ENCODE assay signal across 30 cellular contexts in the genomic region with DNA sequence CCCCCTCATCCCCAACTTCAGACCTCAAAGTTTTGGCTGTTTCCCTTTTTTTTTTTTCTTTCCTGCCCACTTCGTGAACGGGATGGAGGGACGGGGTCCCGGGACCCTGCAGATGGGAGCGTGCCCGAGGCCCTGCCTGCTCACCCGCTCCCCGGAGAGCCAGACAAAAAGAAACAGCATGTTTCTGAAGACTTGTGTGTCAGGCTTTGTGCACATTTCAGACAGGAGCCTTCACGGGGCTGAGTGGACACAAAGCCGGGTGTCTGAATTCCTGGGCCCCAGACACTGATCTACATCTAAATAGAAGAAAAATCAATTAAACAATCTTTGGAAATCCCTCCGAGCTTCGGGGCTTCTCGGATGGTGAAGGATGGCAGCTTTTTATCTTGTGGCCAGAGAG. TPM values are rescaled to one million over a fixed set of nuclear protein-coding genes. Genes with fewer than 3 reads are reported as not detected.
DNase-seq lines count a peak whose midpoint lies in the region; ATAC-seq, FAIRE-seq and TF ChIP-seq lines count a peak whose summit lies in the region.
"Had no signal": no experiment of that assay in that cellular context is flagged by ENCODE, and none has a peak within 500 bp of the region (broad histone marks: within the 10 kb centered on the region; RNA-seq: fewer than 3 reads in every experiment).

No MANE protein-coding gene starts in this region.

- WGBS in HepG2 (ENCODE audit: low lambda C conversion rate) = 93% methylated on average over 13 of the region's 13 CpGs
- WGBS in right lobe of liver (ENCODE audit: insufficient coverage, low coverage, low lambda C conversion rate, missing lambda C conversion rate) = 48% methylated on average over 12 of the region's 13 CpGs

- no peaks in the 10 kb centered on the region for H3K9me3 Mint-ChIP-seq in nephron progenitor cell
- H3K9me3 Mint-ChIP-seq: activated T-cell treated with anti-CD3 and anti-CD28 coated beads, Interleukin-2, amount 50 U/mL, for 24 hours; effector memory CD8-positive, alpha-beta T cell; stimulated activated naive CD8-positive, alpha-beta T cell treated with anti-CD3 and anti-CD28 coated beads, Interleukin-15, Interleukin-2, amounts not matched to agents 100 ng/mL and 50 ng/mL, for 24 hours had no signal

- no TSS peak for BruUV-seq in HepG2 (replicated peaks; lab: Mats Ljungman, UMichigan)

- H3K27me3 Mint-ChIP-seq in nephron progenitor cell (ENCODE audit: low read depth, poor library complexity) = peaks cover 57% of the 10 kb centered on the region
- H3K27me3 Mint-ChIP-seq: activated T-cell treated with anti-CD3 and anti-CD28 coated beads, Interleukin-2, amount 50 U/mL, for 24 hours; effector memory CD8-positive, alpha-beta T cell; stimulated activated naive CD8-positive, alpha-beta T cell treated with anti-CD3 and anti-CD28 coated beads, Interleukin-15, Interleukin-2, amounts not matched to agents 100 ng/mL and 50 ng/mL, for 24 hours had no signal

- no peak overlapping the region for H3K27ac ChIP-seq in HepG2 (ENCODE audit: extremely low read length, insufficient read depth, low read length)
- peak overlapping the region in 1 of 3 donors; percentile 4 for H3K27ac ChIP-seq in right lobe of liver
- H3K27ac ChIP-seq in epithelial cell of prostate = peak overlapping the region; percentile 69
- H3K27ac ChIP-seq: breast epithelium, coronary artery, lower lobe of right lung had no signal

- CTCF ChIA-PET in HepG2 (lab: Yijun Ruan, JAX; ENCODE audit: low intra/inter-chr PET ratio, low total read pairs) = no interaction called here

- intact Hi-C loops in HepG2 (cut with micrococcal nuclease; ENCODE audit: unreplicated experiment) = no loop called here
- intact Hi-C loops in right lobe of liver (cut with DNase I) = loop anchor here in 1 of 2 donors (5.0 kb wide), 1 partner anchor 63 kb away; no protein-coding TSS in a partner anchor

- peaks cover 32% of the 10 kb centered on the region for H3K4me1 ChIP-seq in HepG2 (ENCODE audit: insufficient read depth, low read length)
- H3K4me1 ChIP-seq in right lobe of liver = peaks cover 0 to 16% (median 3%) of the 10 kb centered on the region in 4 donors
- H3K4me1 ChIP-seq: breast epithelium had no signal

- TF ChIP-seq EP300 in HepG2 (IDR thresholded peaks at IDR 0.05; ENCODE audit: low read depth in 2 of 2, low read length in 2 of 2) = no peak
- no peak for TF ChIP-seq EP300 in HepG2 (CRISPR knock-in tag; IDR thresholded peaks at IDR 0.05; ENCODE audit: borderline replicate concordance)

- no peak overlapping the region for H3K4me2 ChIP-seq in HepG2 (ENCODE audit: low read depth, low read length)
- H3K4me2 ChIP-seq: SK-N-SH had no signal

- H3K79me2 ChIP-seq in HepG2 (ENCODE audit: insufficient read depth, low read length) = peaks cover 16% of the 10 kb centered on the region

- H3K27ac Mint-ChIP-seq in nephron progenitor cell = peak overlapping the region; percentile 19
- H3K27ac Mint-ChIP-seq: activated T-cell treated with anti-CD3 and anti-CD28 coated beads, Interleukin-2, amount 50 U/mL, for 24 hours; effector memory CD8-positive, alpha-beta T cell; stimulated activated naive CD8-positive, alpha-beta T cell treated with anti-CD3 and anti-CD28 coated beads, Interleukin-15, Interleukin-2, amounts not matched to agents 100 ng/mL and 50 ng/mL, for 24 hours had no signal

- no peak for ATAC-seq in HepG2
- no peak for ATAC-seq in right lobe of liver
- ATAC-seq in GM18505 (IDR thresholded peaks at IDR 0.05; ENCODE audit: unreplicated experiment) = no peak
- no peak for ATAC-seq in HG02852 (IDR thresholded peaks at IDR 0.05; ENCODE audit: unreplicated experiment)
- ATAC-seq: effector memory CD8-positive, alpha-beta T cell; lower lobe of right lung; right cardiac atrium had no signal

- H3K36me3 ChIP-seq in HepG2 (replicated peaks in 1 of 2; ENCODE audit: control insufficient read depth in 1 of 2, insufficient read depth in 2 of 2, low read length in 2 of 2) (peaks cover 9 to 33% of the 10 kb centered on the region in 2 experiments; a peak in 4 of 5 replicates), right lobe of liver (peaks cover 0 to 29% (median 4%) of the 10 kb centered on the region in 4 donors)
- H3K36me3 ChIP-seq: breast epithelium had no signal

- FAIRE-seq in HepG2 (lab: Jason Lieb, UNC) = no peak
- FAIRE-seq: GM18507, kidney had no signal

- in situ Hi-C loops in HepG2 (cut with HindIII; ENCODE audit: extremely low pct_ligation_motif_present, low pct_unique_long_range_greater_than_20kb) = loop anchor here (10.0 kb wide), 1 partner anchor 60 kb away; no protein-coding TSS in a partner anchor

- no peak overlapping the region for H2AFZ ChIP-seq in HepG2 (ENCODE audit: low read length)

- H3K9me3 ChIP-seq in HepG2 (ENCODE audit: low read length) (no peaks in the 10 kb centered on the region), right lobe of liver (no peaks in the 10 kb centered on the region)
- H3K9me3 ChIP-seq: adrenal gland, breast epithelium, lower lobe of right lung, SK-N-SH had no signal

- TF ChIP-seq CTCF in HepG2 (CRISPR knock-in tag; IDR thresholded peaks at IDR 0.05) (no peak), right lobe of liver (IDR thresholded peaks at IDR 0.05) (no peak), nephron progenitor cell (IDR thresholded peaks at IDR 0.05) (no peak)

- peaks cover 7% of the 10 kb centered on the region for H4K20me1 ChIP-seq in HepG2 (ENCODE audit: insufficient read depth, low read length)

- no peak overlapping the region for H3K4me3 Mint-ChIP-seq in nephron progenitor cell
- H3K4me3 Mint-ChIP-seq: activated T-cell treated with anti-CD3 and anti-CD28 coated beads, Interleukin-2, amount 50 U/mL, for 24 hours; effector memory CD8-positive, alpha-beta T cell; stimulated activated naive CD8-positive, alpha-beta T cell treated with anti-CD3 and anti-CD28 coated beads, Interleukin-15, Interleukin-2, amounts not matched to agents 100 ng/mL and 50 ng/mL, for 24 hours had no signal

- POLR2A ChIA-PET in HepG2 (lab: Yijun Ruan, JAX) = interaction anchor here (1.1 kb wide), 1 partner anchor 16 kb away, joined by 3 read pairs; no protein-coding TSS in a partner anchor

- no peak for DNase-seq in HepG2 (ENCODE audit: low spot score)
- DNase-seq in right lobe of liver = no peak
- DNase-seq in epithelial cell of prostate (ENCODE audit: low read depth, low spot score) = no peak
- no peak for DNase-seq in nephron progenitor cell
- DNase-seq in NCI-H2196 (lab: John Stamatoyannopoulos, UW; ENCODE audit: unreplicated experiment) = no peak
- DNase-seq in cerebellum (ENCODE audit: low spot score) = no peak
- DNase-seq: activated CD4-positive, alpha-beta T cell treated with anti-CD3 and anti-CD28 coated beads for 48 hours; activated gamma-delta T cell treated with Interleukin-2 at 50 U/mL for 16 hours; activated T-cell treated with anti-CD3 and anti-CD28 coated beads, Interleukin-2, amount 50 U/mL, for 24 hours; adrenal gland; effector memory CD8-positive, alpha-beta T cell; GF-D8; kidney; lower lobe of right lung; NCI-H1092; NCI-H1930; NCI-H2227 treated with DMSO at 0.1 percent for 48 hours; NCI-H748 treated with DMSO at 0.1 percent for 48 hours; right cardiac atrium; SK-N-SH; T-helper 2 cell had no signal

- H3K27me3 ChIP-seq in HepG2 (ENCODE audit: control insufficient read depth in 1 of 2, insufficient read depth in 2 of 2, low read length in 2 of 2) (no peaks in the 10 kb centered on the region), right lobe of liver (no peaks in the 10 kb centered on the region)
- H3K27me3 ChIP-seq: adrenal gland, breast epithelium had no signal

- no peak overlapping the region for H3K9ac ChIP-seq in HepG2 (ENCODE audit: insufficient read depth, low read depth, low read length)
- H3K9ac ChIP-seq: SK-N-SH had no signal

- no peak for TF ChIP-seq POLR2A in HepG2 (IDR thresholded peaks at IDR 0.05; ENCODE audit: insufficient read depth in 1 of 2, low read depth in 2 of 2, low read length in 2 of 2)
- TF ChIP-seq POLR2A in right lobe of liver (IDR thresholded peaks at IDR 0.05) = no peak
- no peak for TF ChIP-seq POLR2A in GM18505 (IDR thresholded peaks at IDR 0.05; ENCODE audit: borderline replicate concordance, extremely low read depth, insufficient read depth, insufficient read length)

- no peaks in the 10 kb centered on the region for H3K36me3 Mint-ChIP-seq in nephron progenitor cell (ENCODE audit: low read depth)

- H3K4me3 ChIP-seq in HepG2 (replicated peaks in 1 of 3; ENCODE audit: insufficient read depth in 1 of 3, low read depth in 2 of 3, low read length in 3 of 3) (no peak overlapping the region), right lobe of liver (no peak overlapping the region)
- H3K4me3 ChIP-seq: adrenal gland, breast epithelium, coronary artery, lower lobe of right lung had no signal

- no peak for TF ChIP-seq RAD21 in HepG2 (CRISPR knock-in tag; IDR thresholded peaks at IDR 0.05)

- H3K4me1 Mint-ChIP-seq in nephron progenitor cell = peaks cover 46% of the 10 kb centered on the region

RNA-seq across cellular contexts. Expression of a gene that starts 4.1 kb away (rescaled TPM):
- total RNA-seq in HepG2 (2016; rRNA removed; fragmentation: Illumina TruSeq; extraction: Trizol) (56.6 and 57.7 TPM in 2 replicates), right lobe of liver (10 to 100 TPM; 33.0 to 55.5 (median 40.7) TPM), cerebellum (13.4 TPM)
- 13.1 and 14.4 TPM in 2 replicates for total RNA-seq in HepG2 (2016; cell fraction: cytosol; rRNA removed; fragmentation: Illumina TruSeq; extraction: Trizol; ENCODE audit: low read depth)
- 51.1 and 64.9 TPM in 2 replicates for total RNA-seq in HepG2 (2016; cell fraction: insoluble cytoplasmic fraction; rRNA removed; fragmentation: Illumina TruSeq; extraction: Trizol)
- 36.0 and 36.7 TPM in 2 replicates for total RNA-seq in HepG2 (2016; cell fraction: membrane; rRNA removed; fragmentation: Illumina TruSeq; extraction: Trizol)
- 30.3 and 33.5 TPM in 2 replicates for total RNA-seq in HepG2 (2016; cell fraction: nucleus; rRNA removed; fragmentation: Illumina TruSeq; extraction: Trizol)
- 53.1 and 64.3 TPM in 2 replicates for polyA plus RNA-seq in HepG2 (2011; rRNA removed)
- polyA plus RNA-seq in HepG2 (2011; cell fraction: cytosol; rRNA removed) = 37.2 and 38.6 TPM in 2 replicates
- polyA plus RNA-seq in HepG2 (2011; cell fraction: nucleus; rRNA removed) = 97.0 and 102 TPM in 2 replicates
- 26.8 and 28.6 TPM in 2 replicates for polyA plus RNA-seq in HepG2 (2012)
- 15.6 and 16.2 TPM in 2 replicates for polyA plus RNA-seq in HepG2 (2016; cell fraction: cytosol; fragmentation: Illumina TruSeq; extraction: Trizol; ENCODE audit: low read depth)
- 40.6 and 44.1 TPM in 2 replicates for polyA plus RNA-seq in HepG2 (2016; cell fraction: insoluble cytoplasmic fraction; fragmentation: Illumina TruSeq; extraction: Trizol; ENCODE audit: low read depth)
- polyA plus RNA-seq in HepG2 (2016; cell fraction: membrane; fragmentation: Illumina TruSeq; extraction: Trizol; ENCODE audit: low read depth) = 22.8 and 23.5 TPM in 2 replicates
- 51.1 and 66.5 TPM in 2 replicates for polyA plus RNA-seq in HepG2 (2016; cell fraction: nucleus; fragmentation: Illumina TruSeq; extraction: Trizol; ENCODE audit: insufficient read depth, low read depth)
- 22.4 and 187 TPM in 2 replicates for polyA minus RNA-seq in HepG2 (2011; rRNA and poly(A)+ RNA removed; ENCODE audit: low replicate concordance)
- polyA minus RNA-seq in HepG2 (2011; cell fraction: cytosol; rRNA and poly(A)+ RNA removed) = 44.1 and 52.6 TPM in 2 replicates
- polyA minus RNA-seq in HepG2 (2011; cell fraction: nucleus; rRNA and poly(A)+ RNA removed) = 46.4 and 57.7 TPM in 2 replicates

RNA-seq across cellular contexts. Expression of a gene that starts 21.7 kb away (rescaled TPM):
- total RNA-seq in HepG2 (2016; rRNA removed; fragmentation: Illumina TruSeq; extraction: Trizol) (166 and 188 TPM in 2 replicates), right lobe of liver (100 to 1,000 TPM in 2 of 6 experiments, 10 to 100 TPM in 4; 37.6 to 139 (median 47.3) TPM), cerebellum (55.1 TPM)
- total RNA-seq in HepG2 (2016; cell fraction: cytosol; rRNA removed; fragmentation: Illumina TruSeq; extraction: Trizol; ENCODE audit: low read depth) = 129 and 159 TPM in 2 replicates
- total RNA-seq in HepG2 (2016; cell fraction: insoluble cytoplasmic fraction; rRNA removed; fragmentation: Illumina TruSeq; extraction: Trizol) = 185 and 208 TPM in 2 replicates
- 248 and 299 TPM in 2 replicates for total RNA-seq in HepG2 (2016; cell fraction: membrane; rRNA removed; fragmentation: Illumina TruSeq; extraction: Trizol)
- total RNA-seq in HepG2 (2016; cell fraction: nucleus; rRNA removed; fragmentation: Illumina TruSeq; extraction: Trizol) = 62.8 and 69.8 TPM in 2 replicates
- 65.8 and 66.8 TPM in 2 replicates for polyA plus RNA-seq in HepG2 (2011; rRNA removed)
- polyA plus RNA-seq in HepG2 (2011; cell fraction: cytosol; rRNA removed) = 97.1 and 133 TPM in 2 replicates
- 51.8 and 54.0 TPM in 2 replicates for polyA plus RNA-seq in HepG2 (2011; cell fraction: nucleus; rRNA removed)
- polyA plus RNA-seq in HepG2 (2012) = 62.7 and 78.9 TPM in 2 replicates
- polyA plus RNA-seq in HepG2 (2016; cell fraction: cytosol; fragmentation: Illumina TruSeq; extraction: Trizol; ENCODE audit: low read depth) = 166 and 238 TPM in 2 replicates
- polyA plus RNA-seq in HepG2 (2016; cell fraction: insoluble cytoplasmic fraction; fragmentation: Illumina TruSeq; extraction: Trizol; ENCODE audit: low read depth) = 205 and 220 TPM in 2 replicates
- polyA plus RNA-seq in HepG2 (2016; cell fraction: membrane; fragmentation: Illumina TruSeq; extraction: Trizol; ENCODE audit: low read depth) = 217 and 267 TPM in 2 replicates
- 105 and 120 TPM in 2 replicates for polyA plus RNA-seq in HepG2 (2016; cell fraction: nucleus; fragmentation: Illumina TruSeq; extraction: Trizol; ENCODE audit: insufficient read depth, low read depth)
- 40.8 and 88.8 TPM in 2 replicates for polyA minus RNA-seq in HepG2 (2011; rRNA and poly(A)+ RNA removed; ENCODE audit: low replicate concordance)
- 24.9 and 32.6 TPM in 2 replicates for polyA minus RNA-seq in HepG2 (2011; cell fraction: cytosol; rRNA and poly(A)+ RNA removed)
- 13.4 and 14.2 TPM in 2 replicates for polyA minus RNA-seq in HepG2 (2011; cell fraction: nucleus; rRNA and poly(A)+ RNA removed)

RNA-seq across cellular contexts. Expression of a gene that starts 41.4 kb away (rescaled TPM):
- 43.0 and 146 TPM in 2 replicates for total RNA-seq in HepG2 (2016; rRNA removed; fragmentation: Illumina TruSeq; extraction: Trizol)
- total RNA-seq in HepG2 (2016; cell fraction: cytosol; rRNA removed; fragmentation: Illumina TruSeq; extraction: Trizol; ENCODE audit: low read depth) = 42.0 and 45.2 TPM in 2 replicates
- 37.4 and 148 TPM in 2 replicates for total RNA-seq in HepG2 (2016; cell fraction: insoluble cytoplasmic fraction; rRNA removed; fragmentation: Illumina TruSeq; extraction: Trizol)
- 53.4 and 57.4 TPM in 2 replicates for total RNA-seq in HepG2 (2016; cell fraction: membrane; rRNA removed; fragmentation: Illumina TruSeq; extraction: Trizol)
- 112 and 139 TPM in 2 replicates for total RNA-seq in HepG2 (2016; cell fraction: nucleus; rRNA removed; fragmentation: Illumina TruSeq; extraction: Trizol)
- polyA plus RNA-seq in HepG2 (2011; rRNA removed) = 422 and 537 TPM in 2 replicates
- 539 and 794 TPM in 2 replicates for polyA plus RNA-seq in HepG2 (2011; cell fraction: cytosol; rRNA removed)
- 1,510 and 1,558 TPM in 2 replicates for polyA plus RNA-seq in HepG2 (2011; cell fraction: nucleus; rRNA removed)
- polyA plus RNA-seq in HepG2 (2012) = 229 and 758 TPM in 2 replicates
- polyA plus RNA-seq in HepG2 (2016; cell fraction: cytosol; fragmentation: Illumina TruSeq; extraction: Trizol; ENCODE audit: low read depth) = 22.2 and 24.9 TPM in 2 replicates
- 49.2 and 57.0 TPM in 2 replicates for polyA plus RNA-seq in HepG2 (2016; cell fraction: insoluble cytoplasmic fraction; fragmentation: Illumina TruSeq; extraction: Trizol; ENCODE audit: low read depth)
- 30.8 and 31.5 TPM in 2 replicates for polyA plus RNA-seq in HepG2 (2016; cell fraction: membrane; fragmentation: Illumina TruSeq; extraction: Trizol; ENCODE audit: low read depth)
- polyA plus RNA-seq in HepG2 (2016; cell fraction: nucleus; fragmentation: Illumina TruSeq; extraction: Trizol; ENCODE audit: insufficient read depth, low read depth) = 315 and 334 TPM in 2 replicates
- polyA minus RNA-seq in HepG2 (2011; rRNA and poly(A)+ RNA removed; ENCODE audit: low replicate concordance) = 4.5 and 440 TPM in 2 replicates
- polyA minus RNA-seq in HepG2 (2011; cell fraction: cytosol; rRNA and poly(A)+ RNA removed) = 366 and 433 TPM in 2 replicates
- 115 and 151 TPM in 2 replicates for polyA minus RNA-seq in HepG2 (2011; cell fraction: nucleus; rRNA and poly(A)+ RNA removed)
- 100 to 1,000 TPM in 2 of 6 experiments, 10 to 100 TPM in 2, 1 to 10 TPM in 1, under 1 TPM in 1; 0.88 to 160 (median 57.5) TPM for total RNA-seq in right lobe of liver
- total RNA-seq in cerebellum = 0.36 TPM
- total RNA-seq: activated CD8-positive, alpha-beta memory T cell treated with anti-CD3 and anti-CD28 coated beads for 36 hours had no signal

RNA-seq across cellular contexts. Expression of a gene that starts 52.9 kb away (rescaled TPM):
- total RNA-seq in HepG2 (2016; rRNA removed; fragmentation: Illumina TruSeq; extraction: Trizol) (0.13 TPM in 1 of 2 replicates, not detected in the other), right lobe of liver (10 to 100 TPM in 1 of 6 experiments, 1 to 10 TPM in 5; 1.9 to 12.6 (median 3.2) TPM), cerebellum (1.00 TPM)
- total RNA-seq in HepG2 (2016; cell fraction: cytosol; rRNA removed; fragmentation: Illumina TruSeq; extraction: Trizol; ENCODE audit: low read depth) = 0.20 TPM in 1 of 2 replicates, not detected in the other
- total RNA-seq in HepG2 (2016; cell fraction: insoluble cytoplasmic fraction; rRNA removed; fragmentation: Illumina TruSeq; extraction: Trizol) = 0.11 TPM in 1 of 2 replicates, not detected in the other
- total RNA-seq in HepG2 (2016; cell fraction: membrane; rRNA removed; fragmentation: Illumina TruSeq; extraction: Trizol) = 0.17 and 0.19 TPM in 2 replicates
- 0.25 TPM in 1 of 2 replicates, not detected in the other for total RNA-seq in HepG2 (2016; cell fraction: nucleus; rRNA removed; fragmentation: Illumina TruSeq; extraction: Trizol)
- 0.53 and 0.85 TPM in 2 replicates for polyA plus RNA-seq in HepG2 (2011; rRNA removed)
- 0.66 and 0.68 TPM in 2 replicates for polyA plus RNA-seq in HepG2 (2011; cell fraction: cytosol; rRNA removed)
- 0.16 and 0.35 TPM in 2 replicates for polyA plus RNA-seq in HepG2 (2011; cell fraction: nucleus; rRNA removed)
- 0.11 and 0.13 TPM in 2 replicates for polyA plus RNA-seq in HepG2 (2012)
- 0.05 TPM in 1 of 2 replicates, not detected in the other for polyA plus RNA-seq in HepG2 (2016; cell fraction: cytosol; fragmentation: Illumina TruSeq; extraction: Trizol; ENCODE audit: low read depth)
- 0.12 and 0.15 TPM in 2 replicates for polyA plus RNA-seq in HepG2 (2016; cell fraction: insoluble cytoplasmic fraction; fragmentation: Illumina TruSeq; extraction: Trizol; ENCODE audit: low read depth)
- polyA plus RNA-seq in HepG2 (2016; cell fraction: membrane; fragmentation: Illumina TruSeq; extraction: Trizol; ENCODE audit: low read depth) = 0.13 TPM in 1 of 2 replicates, not detected in the other
- not detected in 2 replicates for polyA plus RNA-seq in HepG2 (2016; cell fraction: nucleus; fragmentation: Illumina TruSeq; extraction: Trizol; ENCODE audit: insufficient read depth, low read depth)
- 0.60 TPM in 1 of 2 replicates, not detected in the other for polyA minus RNA-seq in HepG2 (2011; rRNA and poly(A)+ RNA removed; ENCODE audit: low replicate concordance)
- polyA minus RNA-seq in HepG2 (2011; cell fraction: cytosol; rRNA and poly(A)+ RNA removed) = 0.40 and 0.70 TPM in 2 replicates
- polyA minus RNA-seq in HepG2 (2011; cell fraction: nucleus; rRNA and poly(A)+ RNA removed) = 0.25 TPM in 1 of 2 replicates, not detected in the other
- total RNA-seq: A172; activated CD8-positive, alpha-beta memory T cell treated with anti-CD3 and anti-CD28 coated beads for 36 hours; osteocyte had no signal
- polyA plus RNA-seq: SK-N-SH had no signal
